In the genomic region with DNA sequence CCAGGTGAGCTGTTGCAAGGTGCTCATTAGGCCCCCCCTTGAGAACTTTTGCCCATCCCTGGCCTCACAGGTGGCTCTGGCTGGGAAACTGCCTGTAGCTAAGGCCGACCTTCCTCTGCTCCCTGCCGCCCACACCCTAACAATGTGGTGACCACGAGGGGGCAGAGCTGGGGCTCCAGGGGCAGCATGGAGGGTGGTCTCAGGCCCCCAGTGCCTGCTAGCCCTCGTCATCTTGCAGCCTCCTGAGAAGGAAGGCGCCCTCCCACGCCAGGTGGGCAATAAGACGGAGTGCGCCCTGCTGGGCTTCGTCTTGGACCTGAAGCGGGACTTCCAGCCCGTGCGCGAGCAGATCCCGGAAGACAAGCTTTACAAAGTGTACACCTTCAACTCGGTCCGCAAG, we compare ENCODE assay signal across 19 cellular contexts. TPM values are rescaled to one million over a fixed set of nuclear protein-coding genes. Genes with fewer than 3 reads are reported as not detected.
DNase-seq lines count a peak whose midpoint lies in the region; ATAC-seq, FAIRE-seq and TF ChIP-seq lines count a peak whose summit lies in the region.
"Had no signal": no experiment of that assay in that cellular context is flagged by ENCODE, and none has a peak within 500 bp of the region (broad histone marks: within the 10 kb centered on the region; RNA-seq: fewer than 3 reads in every experiment).

No MANE protein-coding gene starts in this region.

- H3K36me3 ChIP-seq in GM06990 (ENCODE audit: control insufficient read depth, insufficient read depth, low read length) (no peaks in the 10 kb centered on the region), K562 (ENCODE audit: control insufficient read depth, insufficient read depth, low read length) (no peaks in the 10 kb centered on the region), SJCRH30 (no peaks in the 10 kb centered on the region)

- POLR2A ChIA-PET in K562 (lab: Yijun Ruan, JAX) = interaction anchor here (0.6 to 0.8 kb wide), 5 partner anchors 14 to 450 kb away, joined by 3 to 4 read pairs (median 4); no protein-coding TSS in a partner anchor

- CTCF ChIA-PET in K562 (lab: Yijun Ruan, JAX; ENCODE audit: low intra/inter-chr PET ratio) = no interaction called here

- in situ Hi-C loops in K562 (cut with MboI) = loop anchor here (5.0 kb wide), 1 partner anchor 117 kb away; no protein-coding TSS in a partner anchor

- no peak overlapping the region for H2AFZ ChIP-seq in K562 (ENCODE audit: low read depth, low read length)

- H3K4me3 ChIP-seq in GM06990 (replicated peaks; ENCODE audit: low read depth, low read length) = no peak overlapping the region
- H3K4me3 ChIP-seq in NB4 (ENCODE audit: low read depth, low read length) = no peak overlapping the region
- H3K4me3 ChIP-seq in K562 = no peak overlapping the region
- H3K4me3 ChIP-seq in SJCRH30 = no peak overlapping the region
- H3K4me3 ChIP-seq: A549 had no signal

- H3K27me3 ChIP-seq in GM06990 (replicated peaks; ENCODE audit: control insufficient read depth, insufficient read depth, low read length) = no peaks in the 10 kb centered on the region; the same call in 1 of the 2 replicates
- H3K27me3 ChIP-seq in K562 (ENCODE audit: control insufficient read depth in 2 of 2, insufficient read depth in 2 of 2, low read length in 2 of 2) = peaks cover 9 to 65% of the 10 kb centered on the region in 2 experiments; a peak in 4 of 5 replicates
- no peaks in the 10 kb centered on the region; the same call in 1 of the 2 replicates for H3K27me3 ChIP-seq in SJCRH30

- DNase-seq in GM06990 (ENCODE audit: extremely low read depth, insufficient read length) (no peak), NB4 (ENCODE audit: low read depth) (no peak), K562 (ENCODE audit: extremely low read depth in 1 of 4, low spot score in 3 of 4) (peak in 1 of 4 experiments; percentile 20), SJCRH30 (no peak), NOMO-1 treated with dmso at 0.1 percent for 144 hours (lab: John Stamatoyannopoulos, UW; ENCODE audit: unreplicated experiment) (no peak)
- no peak for DNase-seq in activated naive CD4-positive, alpha-beta T cell (lab: John Stamatoyannopoulos, UW)
- DNase-seq: KBM-7, NCI-H1436, NCI-H2029, NCI-H2171, NCI-H446 treated with DMSO at 0.1 percent for 48 hours, NCI-H748 treated with DMSO at 0.1 percent for 48 hours, SHP77, T-helper 17 cell had no signal

- no peak for FAIRE-seq in K562 (lab: Jason Lieb, UNC)
- FAIRE-seq: A549 had no signal

- H3K79me2 ChIP-seq in K562 (ENCODE audit: control insufficient read depth, insufficient read depth, low read length) = no peaks in the 10 kb centered on the region

- H3K4me1 ChIP-seq in K562 (replicated peaks in 1 of 2; ENCODE audit: control insufficient read depth in 2 of 2, insufficient read depth in 2 of 2, low read length in 2 of 2) (peaks cover 0 to 37% of the 10 kb centered on the region in 2 experiments; a peak in 3 of 5 replicates), SJCRH30 (no peaks in the 10 kb centered on the region)
- H3K4me1 ChIP-seq: A549 had no signal

- intact Hi-C loops in K562 (cut with micrococcal nuclease) = loop anchor here (5.0 kb wide), 1 partner anchor 57 kb away; no protein-coding TSS in a partner anchor

- H3K27ac ChIP-seq in 22Rv1 = no peak overlapping the region
- H3K27ac ChIP-seq in K562 (ENCODE audit: extremely low read depth, low read depth, low read length) = no peak overlapping the region
- H3K27ac ChIP-seq in SJCRH30 = no peak overlapping the region
- H3K27ac ChIP-seq: A549, C4-2B, HL-60 had no signal

- peak; percentile 18; the same call in 1 of the 2 replicates for TF ChIP-seq CTCF in 22Rv1 (IDR thresholded peaks at IDR 0.05)
- TF ChIP-seq CTCF in GM06990 (IDR thresholded peaks at IDR 0.05; ENCODE audit: insufficient read depth, low read length, poor library complexity, severe bottlenecking) = peak; percentile 24
- peak; percentile 0 for TF ChIP-seq CTCF in NB4 (IDR thresholded peaks at IDR 0.05; ENCODE audit: low read depth, low read length)
- peak in 2 of 3 experiments; percentile 30 to 45; a peak in 4 of 6 replicates for TF ChIP-seq CTCF in K562 (IDR thresholded peaks at IDR 0.05 in 2 of 3, conservative IDR thresholded peaks at IDR 0.05 in 1 of 3; ENCODE audit: insufficient read depth in 2 of 3, low read depth in 1 of 3, low read length in 3 of 3)

- H3K9ac ChIP-seq in K562 (ENCODE audit: insufficient read depth in 1 of 2, low read depth in 2 of 2, low read length in 2 of 2) = no peak overlapping the region

- 52% methylated on average over 12 of the region's 16 CpGs for WGBS in K562 (ENCODE audit: insufficient coverage, low coverage, missing lambda C conversion rate)

- H3K9me1 ChIP-seq in K562 (ENCODE audit: control insufficient read depth, insufficient read depth, low read length) = no peaks in the 10 kb centered on the region

- peak; percentile 51; the same call in 2 of the 3 replicates for ATAC-seq in K562
- ATAC-seq: T-helper 17 cell had no signal

- H4K20me1 ChIP-seq in K562 (replicated peaks; ENCODE audit: control insufficient read depth, insufficient read depth, low read length) = no peaks in the 10 kb centered on the region

- TF ChIP-seq EP300 in K562 (IDR thresholded peaks at IDR 0.05; ENCODE audit: low read length) = no peak

- no peak for TF ChIP-seq RAD21 in K562 (CRISPR knock-in tag; conservative IDR thresholded peaks at IDR 0.05 in 1 of 2, IDR thresholded peaks at IDR 0.05 in 1 of 2)

- H3K9me3 ChIP-seq in K562 (replicated peaks; ENCODE audit: control insufficient read depth, insufficient read depth, low read depth, low read length) = no peaks in the 10 kb centered on the region
- no peaks in the 10 kb centered on the region for H3K9me3 ChIP-seq in SJCRH30 (replicated peaks)
- H3K9me3 ChIP-seq: A549 had no signal

- BruUV-seq in K562 (replicated peaks; lab: Mats Ljungman, UMichigan) = no TSS peak

- no peak for TF ChIP-seq POLR2A in NB4 (IDR thresholded peaks at IDR 0.05; ENCODE audit: extremely low read depth, insufficient read length)
- no peak for TF ChIP-seq POLR2A in K562 (conservative IDR thresholded peaks at IDR 0.05)

- H3K4me2 ChIP-seq in K562 (ENCODE audit: insufficient read depth, low read length) = no peak overlapping the region
- H3K4me2 ChIP-seq: A549 had no signal

RNA-seq across cellular contexts. Expression of a gene that starts 32.4 kb away (rescaled TPM):
- not detected in 2 replicates for total RNA-seq in K562 (2011; cell fraction: chromatin; rRNA removed; ENCODE audit: low replicate concordance)
- not detected in 2 replicates for total RNA-seq in K562 (2011; cell fraction: nucleolus; rRNA removed)
- total RNA-seq in K562 (2011; cell fraction: nucleoplasm; rRNA removed) = not detected in 2 replicates
- not detected in 2 replicates for total RNA-seq in K562 (2014; rRNA removed)
- not detected in 2 replicates for total RNA-seq in K562 (2014; rRNA removed; fragmentation: Illumina TruSeq; extraction: Trizol)
- not detected in 2 replicates for total RNA-seq in K562 (2015; rRNA removed; fragmentation: Illumina TruSeq; extraction: Trizol)
- total RNA-seq in K562 (2021) = not detected in 2 replicates
- 0.04 TPM in 1 of 2 replicates, not detected in the other for polyA plus RNA-seq in K562 (2011; rRNA removed)
- 0.03 and 0.07 TPM in 2 replicates for polyA plus RNA-seq in K562 (2011; cell fraction: cytosol; rRNA removed)
- 0.04 and 0.06 TPM in 2 replicates for polyA plus RNA-seq in K562 (2011; cell fraction: nucleus; rRNA removed)
- 0.01 and 0.07 TPM in 2 replicates for polyA plus RNA-seq in K562 (2012)
- polyA plus RNA-seq in K562 (2014; fragmentation: Illumina TruSeq; extraction: Trizol) = not detected in 2 replicates
- polyA plus RNA-seq in K562 (2014; fragmentation: Nextera tagmentation; extraction: Ambion mirVana) = under 1 TPM in 1 of 2 experiments, not detected in 1; 0.04 TPM
- polyA plus RNA-seq in K562 (2014; rRNA removed) = 0.04 TPM in 1 of 2 replicates, not detected in the other
- not detected in 2 replicates for polyA minus RNA-seq in K562 (2011; rRNA and poly(A)+ RNA removed)
- polyA minus RNA-seq in K562 (2011; cell fraction: cytosol; rRNA and poly(A)+ RNA removed) = not detected in 2 replicates
- polyA minus RNA-seq in K562 (2011; cell fraction: nucleus; rRNA and poly(A)+ RNA removed) = not detected in 2 replicates
- 0.05 and 0.06 TPM in 2 replicates for total RNA-seq in SJCRH30 (2014; rRNA removed; shearing (Covaris generic))
- total RNA-seq: H4, T-helper 17 cell had no signal

RNA-seq across cellular contexts. Expression of a gene that starts 49.1 kb away (rescaled TPM):
- 9.4 and 14.9 TPM in 2 replicates for total RNA-seq in K562 (2011; cell fraction: chromatin; rRNA removed; ENCODE audit: low replicate concordance)
- 13.5 and 17.1 TPM in 2 replicates for total RNA-seq in K562 (2011; cell fraction: nucleolus; rRNA removed)
- 12.1 and 14.7 TPM in 2 replicates for total RNA-seq in K562 (2011; cell fraction: nucleoplasm; rRNA removed)
- 53.8 and 59.5 TPM in 2 replicates for total RNA-seq in K562 (2014; rRNA removed)
- total RNA-seq in K562 (2014; rRNA removed; fragmentation: Illumina TruSeq; extraction: Trizol) = 11.6 and 12.8 TPM in 2 replicates
- 27.0 and 30.0 TPM in 2 replicates for total RNA-seq in K562 (2015; rRNA removed; fragmentation: Illumina TruSeq; extraction: Trizol)
- total RNA-seq in K562 (2021) = 25.3 and 28.5 TPM in 2 replicates
- 25.3 and 32.9 TPM in 2 replicates for polyA plus RNA-seq in K562 (2011; rRNA removed)
- 46.4 and 64.2 TPM in 2 replicates for polyA plus RNA-seq in K562 (2011; cell fraction: cytosol; rRNA removed)
- 20.0 and 22.0 TPM in 2 replicates for polyA plus RNA-seq in K562 (2011; cell fraction: nucleus; rRNA removed)
- 19.7 and 27.3 TPM in 2 replicates for polyA plus RNA-seq in K562 (2012)
- polyA plus RNA-seq in K562 (2014; fragmentation: Illumina TruSeq; extraction: Trizol) = 18.0 and 18.2 TPM in 2 replicates
- polyA plus RNA-seq in K562 (2014; fragmentation: Nextera tagmentation; extraction: Ambion mirVana) = 1 to 10 TPM in 1 of 2 experiments, under 1 TPM in 1; 0.92 to 1.6 TPM
- polyA plus RNA-seq in K562 (2014; rRNA removed) = 35.9 and 47.3 TPM in 2 replicates
- 10.7 and 11.7 TPM in 2 replicates for polyA minus RNA-seq in K562 (2011; rRNA and poly(A)+ RNA removed)
- polyA minus RNA-seq in K562 (2011; cell fraction: cytosol; rRNA and poly(A)+ RNA removed) = 12.9 and 16.4 TPM in 2 replicates
- 4.2 and 6.2 TPM in 2 replicates for polyA minus RNA-seq in K562 (2011; cell fraction: nucleus; rRNA and poly(A)+ RNA removed)
- total RNA-seq in SJCRH30 (2014; rRNA removed; shearing (Covaris generic)) = 27.0 and 32.5 TPM in 2 replicates

RNA-seq across cellular contexts. Expression of a gene that starts 55.0 kb away (rescaled TPM):
- not detected in 2 replicates for total RNA-seq in K562 (2011; cell fraction: chromatin; rRNA removed; ENCODE audit: low replicate concordance)
- not detected in 2 replicates for total RNA-seq in K562 (2011; cell fraction: nucleolus; rRNA removed)
- not detected in 2 replicates for total RNA-seq in K562 (2011; cell fraction: nucleoplasm; rRNA removed)
- not detected in 2 replicates for total RNA-seq in K562 (2014; rRNA removed)
- total RNA-seq in K562 (2014; rRNA removed; fragmentation: Illumina TruSeq; extraction: Trizol) = not detected in 2 replicates
- not detected in 2 replicates for total RNA-seq in K562 (2015; rRNA removed; fragmentation: Illumina TruSeq; extraction: Trizol)
- total RNA-seq in K562 (2021) = 0.11 TPM in 2 replicates
- polyA plus RNA-seq in K562 (2011; rRNA removed) = not detected in 2 replicates
- 0.04 and 0.06 TPM in 2 replicates for polyA plus RNA-seq in K562 (2011; cell fraction: cytosol; rRNA removed)
- polyA plus RNA-seq in K562 (2011; cell fraction: nucleus; rRNA removed) = not detected in 2 replicates
- polyA plus RNA-seq in K562 (2012) = not detected in 2 replicates
- polyA plus RNA-seq in K562 (2014; fragmentation: Illumina TruSeq; extraction: Trizol) = not detected in 2 replicates
- not detected for polyA plus RNA-seq in K562 (2014; fragmentation: Nextera tagmentation; extraction: Ambion mirVana)
- polyA plus RNA-seq in K562 (2014; rRNA removed) = not detected in 2 replicates
- polyA minus RNA-seq in K562 (2011; rRNA and poly(A)+ RNA removed) = not detected in 2 replicates
- not detected in 2 replicates for polyA minus RNA-seq in K562 (2011; cell fraction: cytosol; rRNA and poly(A)+ RNA removed)
- polyA minus RNA-seq in K562 (2011; cell fraction: nucleus; rRNA and poly(A)+ RNA removed) = not detected in 2 replicates
- total RNA-seq in SJCRH30 (2014; rRNA removed; shearing (Covaris generic)) = 0.15 and 0.16 TPM in 2 replicates
- total RNA-seq: H4, T-helper 17 cell had no signal
